15 cellular contexts compared by ENCODE assay signal in the genomic region with DNA sequence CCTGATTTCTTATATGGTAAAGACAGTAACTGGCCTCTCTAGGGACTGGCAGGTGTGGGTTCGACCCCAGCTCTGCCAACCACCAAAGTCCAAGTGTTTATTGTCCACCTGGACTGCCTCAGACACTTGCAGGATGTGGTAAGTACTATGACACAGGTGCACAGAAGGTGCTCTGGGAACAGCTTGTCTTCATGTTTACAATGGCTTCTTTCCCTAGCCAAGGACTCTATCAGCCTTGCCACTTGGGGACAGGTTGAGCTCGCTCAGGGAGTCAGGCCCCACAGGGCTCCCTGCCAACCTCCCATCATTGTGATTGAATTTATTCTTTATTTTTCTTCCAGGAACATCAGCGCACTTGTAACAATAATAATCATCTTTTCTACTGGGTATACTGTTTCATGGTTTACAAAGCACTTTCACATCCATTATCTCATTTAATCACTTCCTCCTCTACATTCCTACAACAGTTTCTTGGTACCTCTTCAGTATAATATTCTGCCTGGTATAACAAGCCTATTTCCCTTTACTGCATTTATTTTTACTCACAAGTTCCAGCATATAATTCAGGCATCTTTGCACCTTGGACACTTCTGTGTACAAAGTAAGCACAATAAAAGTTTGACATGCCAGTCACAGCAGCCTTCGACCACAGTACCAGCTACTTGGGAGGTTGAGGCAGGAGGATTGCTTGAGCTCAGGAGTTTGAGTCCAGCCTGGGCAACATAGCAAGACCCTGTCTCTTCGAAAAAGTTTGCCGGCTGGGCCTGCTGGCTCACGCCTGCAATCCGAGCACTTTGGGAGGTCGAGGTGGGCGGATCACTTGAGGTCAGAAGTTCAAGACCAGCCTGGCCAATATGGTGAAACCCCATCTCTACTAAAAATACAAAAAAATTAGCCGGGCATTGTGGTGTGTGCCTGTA. TPM values are rescaled to one million over a fixed set of nuclear protein-coding genes. Genes with fewer than 3 reads are reported as not detected.
DNase-seq lines count a peak whose midpoint lies in the region; ATAC-seq and TF ChIP-seq lines count a peak whose summit lies in the region.
"Had no signal": no experiment of that assay in that cellular context is flagged by ENCODE, and none has a peak within 500 bp of the region (broad histone marks: within the 10 kb centered on the region; RNA-seq: fewer than 3 reads in every experiment).

No MANE protein-coding gene starts in this region.

- 0 out of 2 replicates have a peak overlapping the region, but pooled peaks have one; percentile 1 for H3K4me2 ChIP-seq in OCI-LY3 (ENCODE audit: low read length)

- H4K20me1 ChIP-seq in OCI-LY3 (ENCODE audit: insufficient read depth, low read length): no peaks in the 10 kb centered on the region

- H3K27ac ChIP-seq in C4-2B (peak overlapping the region; percentile 73), HEK293 (ENCODE audit: extremely low read depth, low read depth, low read length) (no peak overlapping the region), OCI-LY3 (ENCODE audit: low read length) (no peak overlapping the region), left lung (peak overlapping the region; percentile 20), thyroid gland (no peak overlapping the region)
- H3K27ac ChIP-seq: gastrocnemius medialis had no signal

- H3K9me3 ChIP-seq in HEK293 (ENCODE audit: control insufficient read depth, insufficient read depth, low read depth, low read length) (no peaks in the 10 kb centered on the region), OCI-LY3 (ENCODE audit: insufficient read depth, low read length) (no peaks in the 10 kb centered on the region), left lung (no peaks in the 10 kb centered on the region), thyroid gland (no peaks in the 10 kb centered on the region)
- H3K9me3 ChIP-seq: gastrocnemius medialis had no signal

- no peaks in the 10 kb centered on the region for H3K9me3 Mint-ChIP-seq in activated T-cell treated with anti-CD3 and anti-CD28 coated beads, Interleukin-2, amount 50 U/mL, for 72 hours
- H3K9me3 Mint-ChIP-seq: activated naive CD8-positive, alpha-beta T cell treated with anti-CD3 and anti-CD28 coated beads, Interleukin-2, amount 10 ng/mL, durations not matched to agents 7 days and 5 days; T-helper 1 cell treated with Interleukin-12 subunit alpha and Interleukin-12 subunit beta and Interleukin-4 antibody, amounts not matched to agents 30 μg/mL and 1 μg/mL, for 36 hours had no signal

- H3K36me3 ChIP-seq in HEK293 (ENCODE audit: control insufficient read depth in 2 of 2, insufficient read depth in 1 of 2, low read length in 2 of 2) (no peaks in the 10 kb centered on the region), OCI-LY3 (replicated peaks; ENCODE audit: low read depth, low read length) (no peaks in the 10 kb centered on the region), left lung (no peaks in the 10 kb centered on the region), thyroid gland (no peaks in the 10 kb centered on the region)
- H3K36me3 ChIP-seq: gastrocnemius medialis had no signal

- POLR2A ChIA-PET in HEK293 (lab: Yijun Ruan, JAX): interaction anchor here (1.8 kb wide), 1 partner anchor 24 kb away, joined by 4 read pairs; a partner anchor contains a TSS

- peaks cover 9% of the 10 kb centered on the region for H3K4me1 ChIP-seq in HEK293 (ENCODE audit: control insufficient read depth, insufficient read depth, low read length)
- H3K4me1 ChIP-seq in OCI-LY3 (ENCODE audit: low read length): peaks cover 12% of the 10 kb centered on the region
- H3K4me1 ChIP-seq in left lung: peaks cover 4 to 59% of the 10 kb centered on the region in 2 donors
- H3K4me1 ChIP-seq in thyroid gland: peaks cover 20 to 27% of the 10 kb centered on the region in 2 donors

- ATAC-seq in left lung (peak; percentile 4), omental fat pad (ENCODE audit: low FRiP score) (no peak)
- no peak for ATAC-seq in activated T-cell treated with anti-CD3 and anti-CD28 coated beads, Interleukin-2, amount 50 U/mL, for 72 hours (replicated peaks in 1 of 2)
- ATAC-seq: gastrocnemius medialis had no signal

- no peak overlapping the region for H3K9ac ChIP-seq in OCI-LY3 (ENCODE audit: low read length)

- no peak overlapping the region for H3K4me3 ChIP-seq in HEK293 (ENCODE audit: low read depth, low read length)
- H3K4me3 ChIP-seq in OCI-LY3 (ENCODE audit: low read length): no peak overlapping the region
- no peak overlapping the region for H3K4me3 ChIP-seq in left lung
- no peak overlapping the region for H3K4me3 ChIP-seq in thyroid gland (replicated peaks in 1 of 3)
- H3K4me3 ChIP-seq: gastrocnemius medialis had no signal

- peaks cover 0 to 1% of the 10 kb centered on the region in 2 donors for H3K36me3 Mint-ChIP-seq in activated T-cell treated with anti-CD3 and anti-CD28 coated beads, Interleukin-2, amount 50 U/mL, for 72 hours (ENCODE audit: insufficient read depth in 2 of 2)
- H3K36me3 Mint-ChIP-seq: activated naive CD8-positive, alpha-beta T cell treated with anti-CD3 and anti-CD28 coated beads, Interleukin-2, amount 10 ng/mL, durations not matched to agents 7 days and 5 days had no signal

- DNase-seq in left lung (no peak), omental fat pad (ENCODE audit: low spot score) (no peak), DMS114 treated with DMSO at 0.1 percent for 48 hours (lab: John Stamatoyannopoulos, UW; ENCODE audit: unreplicated experiment) (no peak), thyroid gland (no peak)
- no peak for DNase-seq in activated T-cell treated with anti-CD3 and anti-CD28 coated beads, Interleukin-2, amount 50 U/mL, for 72 hours
- DNase-seq: activated naive CD8-positive, alpha-beta T cell treated with anti-CD3 and anti-CD28 coated beads, Interleukin-2, amount 10 ng/mL, durations not matched to agents 7 days and 5 days; central memory CD4-positive, alpha-beta T cell; endodermal cell; gastrocnemius medialis; NCI-H345; small intestine had no signal

- intact Hi-C loops in left lung (cut with DNase I) (no loop called here), thyroid gland (cut with DNase I) (loop anchor here (5.0 kb wide), 1 partner anchor 96 kb away; no protein-coding TSS in a partner anchor)

- no peak overlapping the region for H2AFZ ChIP-seq in OCI-LY3 (ENCODE audit: low read depth, low read length)

- no peak overlapping the region for H3K27ac Mint-ChIP-seq in activated T-cell treated with anti-CD3 and anti-CD28 coated beads, Interleukin-2, amount 50 U/mL, for 72 hours
- H3K27ac Mint-ChIP-seq: activated naive CD8-positive, alpha-beta T cell treated with anti-CD3 and anti-CD28 coated beads, Interleukin-2, amount 10 ng/mL, durations not matched to agents 7 days and 5 days; endodermal cell; T-helper 1 cell treated with Interleukin-12 subunit alpha and Interleukin-12 subunit beta and Interleukin-4 antibody, amounts not matched to agents 30 μg/mL and 1 μg/mL, for 36 hours had no signal

- no peak for TF ChIP-seq POLR2A in thyroid gland (IDR thresholded peaks at IDR 0.05)

- TF ChIP-seq CTCF in C4-2B (conservative IDR thresholded peaks at IDR 0.05) (no peak), HEK293 (tag by site-specific recombination; IDR thresholded peaks at IDR 0.05) (no peak), OCI-LY3 (IDR thresholded peaks at IDR 0.05; ENCODE audit: low read depth, low read length) (no peak), left lung (IDR thresholded peaks at IDR 0.05) (no peak), omental fat pad (IDR thresholded peaks at IDR 0.05) (no peak), thyroid gland (IDR thresholded peaks at IDR 0.05) (no peak)

- H3K27me3 ChIP-seq in OCI-LY3 (ENCODE audit: low read depth, low read length) (no peaks in the 10 kb centered on the region), left lung (no peaks in the 10 kb centered on the region), thyroid gland (no peaks in the 10 kb centered on the region)
- H3K27me3 ChIP-seq: gastrocnemius medialis had no signal

- H3K4me3 Mint-ChIP-seq in activated T-cell treated with anti-CD3 and anti-CD28 coated beads, Interleukin-2, amount 50 U/mL, for 72 hours: no peak overlapping the region
- H3K4me3 Mint-ChIP-seq: activated naive CD8-positive, alpha-beta T cell treated with anti-CD3 and anti-CD28 coated beads, Interleukin-2, amount 10 ng/mL, durations not matched to agents 7 days and 5 days; endodermal cell had no signal

- peaks cover 2% of the 10 kb centered on the region for H3K79me2 ChIP-seq in OCI-LY3 (ENCODE audit: low read length)

- H3K27me3 Mint-ChIP-seq in activated T-cell treated with anti-CD3 and anti-CD28 coated beads, Interleukin-2, amount 50 U/mL, for 72 hours (ENCODE audit: low read depth): no peaks in the 10 kb centered on the region
- H3K27me3 Mint-ChIP-seq: activated naive CD8-positive, alpha-beta T cell treated with anti-CD3 and anti-CD28 coated beads, Interleukin-2, amount 10 ng/mL, durations not matched to agents 7 days and 5 days had no signal

- 81% methylated on average over 11 of the region's 11 CpGs for WGBS in thyroid gland, 2 donors

- H3K4me1 Mint-ChIP-seq in activated T-cell treated with anti-CD3 and anti-CD28 coated beads, Interleukin-2, amount 50 U/mL, for 72 hours (ENCODE audit: low read depth): no peaks in the 10 kb centered on the region

- CTCF ChIA-PET in HEK293 (lab: Yijun Ruan, JAX): interaction anchor here (0.7 to 1.4 kb wide), 3 partner anchors 19 to 190 kb away, joined by 3 to 5 read pairs (median 4); no protein-coding TSS in a partner anchor

TF ChIP-seq in HEK293, 187 proteins besides CTCF, POLR2A, EP300 and RAD21 (continues in another document):
- TF ChIP-seq ZNF549 (tag by site-specific recombination; IDR thresholded peaks at IDR 0.05): no peak
- TF ChIP-seq GLIS1 (tag by site-specific recombination; IDR thresholded peaks at IDR 0.05): peak; percentile 65; the same call in 1 of the 2 replicates
- TF ChIP-seq ZNF571 (tag by site-specific recombination; IDR thresholded peaks at IDR 0.05): no peak
- no peak for TF ChIP-seq EGR2 (tag by site-specific recombination; IDR thresholded peaks at IDR 0.05; ENCODE audit: low read depth)
- TF ChIP-seq, protein P1, sequence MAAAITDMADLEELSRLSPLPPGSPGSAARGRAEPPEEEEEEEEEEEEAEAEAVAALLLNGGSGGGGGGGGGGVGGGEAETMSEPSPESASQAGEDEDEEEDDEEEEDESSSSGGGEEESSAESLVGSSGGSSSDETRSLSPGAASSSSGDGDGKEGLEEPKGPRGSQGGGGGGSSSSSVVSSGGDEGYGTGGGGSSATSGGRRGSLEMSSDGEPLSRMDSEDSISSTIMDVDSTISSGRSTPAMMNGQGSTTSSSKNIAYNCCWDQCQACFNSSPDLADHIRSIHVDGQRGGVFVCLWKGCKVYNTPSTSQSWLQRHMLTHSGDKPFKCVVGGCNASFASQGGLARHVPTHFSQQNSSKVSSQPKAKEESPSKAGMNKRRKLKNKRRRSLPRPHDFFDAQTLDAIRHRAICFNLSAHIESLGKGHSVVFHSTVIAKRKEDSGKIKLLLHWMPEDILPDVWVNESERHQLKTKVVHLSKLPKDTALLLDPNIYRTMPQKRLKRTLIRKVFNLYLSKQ (tag by site-specific recombination; IDR thresholded peaks at IDR 0.05; ENCODE audit: borderline replicate concordance): no peak
- peak; percentile 97 for TF ChIP-seq ZSCAN16 (tag by site-specific recombination; IDR thresholded peaks at IDR 0.05)
- peak; percentile 41; the same call in 1 of the 2 replicates for TF ChIP-seq FEZF1 (tag by site-specific recombination; IDR thresholded peaks at IDR 0.05)

RNA-seq across cellular contexts. Expression of a gene that starts 24.2 kb away (rescaled TPM):
- total RNA-seq in left lung: 10 to 100 TPM; 66.3 to 97.3 TPM
- 100 to 1,000 TPM; 100 to 126 TPM for total RNA-seq in activated T-cell treated with anti-CD3 and anti-CD28 coated beads, Interleukin-2, amount 50 U/mL, for 72 hours
- total RNA-seq in omental fat pad: 10 to 100 TPM; 25.9 to 80.3 (median 35.9) TPM
- total RNA-seq in thyroid gland: 10 to 100 TPM; 33.2 to 82.4 (median 51.8) TPM

Comparison
In these comparisons a context has a peak if more than half of its experiments do, and no peak if none do; other contexts are left out.
1. H3K27ac ChIP-seq: peak in C4-2B (single experiment) and left lung (2 of 2); none in HEK293 (single experiment), OCI-LY3 (single experiment) and thyroid gland (0 of 3).